Comparison of ENCODE assay signal across 21 cellular contexts in the genomic region with DNA sequence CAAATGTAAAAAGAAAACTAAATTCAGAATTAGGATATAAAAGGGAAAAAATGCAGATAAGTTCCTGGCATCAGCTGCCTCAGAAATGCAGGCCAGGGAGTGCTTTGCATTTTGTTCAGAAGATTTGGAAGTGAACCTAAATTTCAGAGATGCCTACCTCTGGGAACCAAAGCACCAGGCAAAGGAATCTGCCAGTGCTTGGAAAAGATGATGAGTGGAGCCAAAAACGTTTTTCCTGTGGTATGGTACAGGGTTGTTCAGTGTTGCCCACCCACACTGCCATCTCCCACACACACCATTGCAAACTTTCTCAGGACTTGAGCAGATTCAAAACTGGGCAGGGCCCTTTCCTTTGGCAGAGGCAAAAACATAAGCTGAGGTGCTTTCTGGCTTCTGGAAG.
"Had no signal": no experiment of that assay in that cellular context is flagged by ENCODE, and none has a peak within 500 bp of the region (broad histone marks: within the 10 kb centered on the region; RNA-seq: fewer than 3 reads in every experiment).

No MANE protein-coding gene starts in this region.

- DNase-seq: activated B cell treated with CpG ODN at 0.5 μM for 24 hours; activated CD4-positive, alpha-beta T cell treated with anti-CD3 and anti-CD28 coated beads for 36 hours; activated CD4-positive, alpha-beta T cell treated with anti-CD3 and anti-CD28 coated beads, Interleukin-2, amount 50 U/mL, for 4 hours; activated CD8-positive, alpha-beta memory T cell treated with anti-CD3 and anti-CD28 coated beads for 24 hours; activated CD8-positive, alpha-beta memory T cell treated with anti-CD3 and anti-CD28 coated beads, Interleukin-2, amount 50 U/mL, for 48 hours; activated naive CD4-positive, alpha-beta T cell treated with Interleukin-2 at 50 U/mL for 16 hours; activated naive CD8-positive, alpha-beta T cell treated with anti-CD3 and anti-CD28 coated beads, Interleukin-2, amount 10 ng/mL, durations not matched to agents 7 days and 5 days; activated T-cell treated with anti-CD3 and anti-CD28 coated beads, Interleukin-2, amount 50 U/mL, for 4 hours; amniotic stem cell; effector CD4-positive, alpha-beta T cell; lower lobe of right lung; naive thymus-derived CD8-positive, alpha-beta T cell; pancreas; psoas muscle; stimulated activated CD4-positive, alpha-beta T cell treated with anti-CD3 and anti-CD28 coated beads, Interleukin-4, amount 100 ng/mL, for 4 hours; stimulated activated naive CD8-positive, alpha-beta T cell treated with anti-CD3 and anti-CD28 coated beads, Interleukin-15, Interleukin-2, amounts not matched to agents 100 U/mL and 50 U/mL, for 24 hours; T-helper 9 cell had no signal

- H3K27me3 ChIP-seq: neural progenitor cell, pancreas, right atrium auricular region, thyroid gland had no signal

- H3K27ac ChIP-seq: lower lobe of right lung, neural progenitor cell, pancreas, psoas muscle, right atrium auricular region, thyroid gland had no signal

- H3K36me3 ChIP-seq: lower lobe of right lung, neural progenitor cell, pancreas, right atrium auricular region, thyroid gland had no signal

- H3K4me3 ChIP-seq: lower lobe of right lung, neural progenitor cell, pancreas, psoas muscle, right atrium auricular region, thyroid gland had no signal

- H3K9me3 ChIP-seq: lower lobe of right lung, pancreas, psoas muscle, right atrium auricular region, thyroid gland had no signal

- ATAC-seq: activated CD4-positive, alpha-beta T cell treated with anti-CD3 and anti-CD28 coated beads for 36 hours; activated T-cell treated with anti-CD3 and anti-CD28 coated beads, Interleukin-2, amount 50 U/mL, for 4 hours; left lobe of liver; lower lobe of right lung; naive thymus-derived CD8-positive, alpha-beta T cell; pancreas; psoas muscle; stimulated activated naive CD8-positive, alpha-beta T cell treated with anti-CD3 and anti-CD28 coated beads, Interleukin-15, Interleukin-2, amounts not matched to agents 100 U/mL and 50 U/mL, for 24 hours had no signal

- H3K4me1 ChIP-seq: lower lobe of right lung, pancreas, psoas muscle, right atrium auricular region had no signal
